In genomic region chr11:70645537-70645936, GRCh38 we compare ENCODE assay signal across 35 cellular contexts.
"Had no signal": no experiment of that assay in that cellular context is flagged by ENCODE, and none has a peak within 500 bp of the region (broad histone marks: within the 10 kb centered on the region; RNA-seq: fewer than 3 reads in every experiment).

No MANE protein-coding gene starts in this region.

- H3K36me3 ChIP-seq: ascending aorta, brain microvascular endothelial cell, esophagus muscularis mucosa, gastrocnemius medialis, heart left ventricle, WERI-Rb-1 had no signal

- ATAC-seq: activated CD4-positive, alpha-beta T cell treated with anti-CD3 and anti-CD28 coated beads for 36 hours; activated CD8-positive, alpha-beta memory T cell treated with anti-CD3 and anti-CD28 coated beads, Interleukin-2, amount 10 ng/mL, durations not matched to agents 7 days and 5 days; activated CD8-positive, alpha-beta T cell treated with anti-CD3 and anti-CD28 coated beads, Interleukin-2, amount 10 ng/mL, durations not matched to agents 7 days and 5 days; activated naive CD4-positive, alpha-beta T cell treated with anti-CD3 and anti-CD28 coated beads, Interleukin-2, amount 50 U/mL, for 72 hours; activated T-cell treated with anti-CD3 and anti-CD28 coated beads, Interleukin-2, amount 50 U/mL, for 72 hours; foreskin keratinocyte; gastrocnemius medialis; heart left ventricle; T-helper 17 cell had no signal

- FAIRE-seq: bronchial epithelial cell had no signal

- H3K36me3 Mint-ChIP-seq: activated CD4-positive, alpha-beta memory T cell treated with anti-CD3 and anti-CD28 coated beads for 36 hours; activated CD8-positive, alpha-beta memory T cell treated with anti-CD3 and anti-CD28 coated beads, Interleukin-2, amount 10 ng/mL, durations not matched to agents 7 days and 5 days; activated naive CD4-positive, alpha-beta T cell treated with anti-CD3 and anti-CD28 coated beads, Interleukin-2, amount 10 ng/mL, durations not matched to agents 7 days and 5 days; activated naive CD4-positive, alpha-beta T cell treated with anti-CD3 and anti-CD28 coated beads, Interleukin-2, amount 50 U/mL, for 72 hours; activated naive CD8-positive, alpha-beta T cell treated with anti-CD3 and anti-CD28 coated beads, Interleukin-2, amount 10 ng/mL, durations not matched to agents 7 days and 5 days had no signal

- H3K27me3 Mint-ChIP-seq: activated CD4-positive, alpha-beta T cell treated with anti-CD3 and anti-CD28 coated beads, Interleukin-2, amount 10 ng/mL, durations not matched to agents 24 days and 14 days had no signal

- H3K4me1 Mint-ChIP-seq: activated CD4-positive, alpha-beta T cell treated with anti-CD3 and anti-CD28 coated beads for 36 hours; activated CD4-positive, alpha-beta T cell treated with anti-CD3 and anti-CD28 coated beads, Interleukin-2, amount 10 ng/mL, durations not matched to agents 24 days and 14 days; activated CD8-positive, alpha-beta memory T cell treated with anti-CD3 and anti-CD28 coated beads, Interleukin-2, amount 10 ng/mL, durations not matched to agents 7 days and 5 days; activated naive CD4-positive, alpha-beta T cell treated with anti-CD3 and anti-CD28 coated beads, Interleukin-2, amount 10 ng/mL, durations not matched to agents 7 days and 5 days; activated naive CD8-positive, alpha-beta T cell treated with anti-CD3 and anti-CD28 coated beads, Interleukin-2, amount 10 ng/mL, durations not matched to agents 7 days and 5 days; central memory CD8-positive, alpha-beta T cell; T-helper 17 cell had no signal

- H3K27me3 ChIP-seq: ascending aorta, brain microvascular endothelial cell, dorsolateral prefrontal cortex, foreskin keratinocyte had no signal

- H3K4me3 ChIP-seq: ascending aorta, coronary artery, dorsolateral prefrontal cortex, esophagus muscularis mucosa, gastrocnemius medialis, heart left ventricle had no signal

- H3K4me3 Mint-ChIP-seq: activated CD4-positive, alpha-beta memory T cell treated with anti-CD3 and anti-CD28 coated beads for 36 hours; activated CD4-positive, alpha-beta T cell treated with anti-CD3 and anti-CD28 coated beads for 36 hours; activated CD4-positive, alpha-beta T cell treated with anti-CD3 and anti-CD28 coated beads, Interleukin-2, amount 10 ng/mL, durations not matched to agents 24 days and 14 days; activated CD8-positive, alpha-beta memory T cell treated with anti-CD3 and anti-CD28 coated beads, Interleukin-2, amount 10 ng/mL, durations not matched to agents 7 days and 5 days; activated CD8-positive, alpha-beta T cell treated with anti-CD3 and anti-CD28 coated beads, Interleukin-2, amount 10 ng/mL, durations not matched to agents 7 days and 5 days; activated naive CD4-positive, alpha-beta T cell treated with anti-CD3 and anti-CD28 coated beads, Interleukin-2, amount 10 ng/mL, durations not matched to agents 7 days and 5 days; activated naive CD8-positive, alpha-beta T cell treated with anti-CD3 and anti-CD28 coated beads, Interleukin-2, amount 10 ng/mL, durations not matched to agents 7 days and 5 days; activated T-cell treated with anti-CD3 and anti-CD28 coated beads, Interleukin-2, amount 50 U/mL, for 24 hours; activated T-cell treated with anti-CD3 and anti-CD28 coated beads, Interleukin-2, amount 50 U/mL, for 72 hours; central memory CD8-positive, alpha-beta T cell; dendritic cell treated with granulocyte-macrophage colony-stimulating factor and Interleukin-4, amounts not matched to agents 40 ng/mL and 50 ng/mL, for 4 days; endodermal cell; T-helper 17 cell; T-helper 2 cell treated with Interferon-gamma antibody and Interleukin-4, amounts not matched to agents 5 μg/mL and 100 μg/mL, for 36 hours had no signal

- H3K9me3 Mint-ChIP-seq: activated CD4-positive, alpha-beta T cell treated with anti-CD3 and anti-CD28 coated beads, Interleukin-2, amount 10 ng/mL, durations not matched to agents 24 days and 14 days; activated naive CD4-positive, alpha-beta T cell treated with anti-CD3 and anti-CD28 coated beads, Interleukin-2, amount 50 U/mL, for 72 hours; activated T-cell treated with anti-CD3 and anti-CD28 coated beads, Interleukin-2, amount 50 U/mL, for 24 hours; activated T-cell treated with anti-CD3 and anti-CD28 coated beads, Interleukin-2, amount 50 U/mL, for 72 hours; central memory CD8-positive, alpha-beta T cell; dendritic cell treated with granulocyte-macrophage colony-stimulating factor and Interleukin-4, amounts not matched to agents 40 ng/mL and 50 ng/mL, for 4 days; endodermal cell; T-helper 2 cell treated with Interferon-gamma antibody and Interleukin-4, amounts not matched to agents 5 μg/mL and 100 μg/mL, for 36 hours had no signal

- H3K4me1 ChIP-seq: ascending aorta, esophagus muscularis mucosa, foreskin keratinocyte, gastrocnemius medialis, heart left ventricle had no signal

- H3K27ac Mint-ChIP-seq: activated CD4-positive, alpha-beta memory T cell treated with anti-CD3 and anti-CD28 coated beads for 36 hours; activated CD4-positive, alpha-beta T cell treated with anti-CD3 and anti-CD28 coated beads for 36 hours; activated CD4-positive, alpha-beta T cell treated with anti-CD3 and anti-CD28 coated beads, Interleukin-2, amount 10 ng/mL, durations not matched to agents 24 days and 14 days; activated CD8-positive, alpha-beta memory T cell treated with anti-CD3 and anti-CD28 coated beads, Interleukin-2, amount 10 ng/mL, durations not matched to agents 7 days and 5 days; activated CD8-positive, alpha-beta T cell treated with anti-CD3 and anti-CD28 coated beads, Interleukin-2, amount 10 ng/mL, durations not matched to agents 7 days and 5 days; activated naive CD4-positive, alpha-beta T cell treated with anti-CD3 and anti-CD28 coated beads, Interleukin-2, amount 10 ng/mL, durations not matched to agents 7 days and 5 days; activated naive CD4-positive, alpha-beta T cell treated with anti-CD3 and anti-CD28 coated beads, Interleukin-2, amount 50 U/mL, for 72 hours; activated naive CD8-positive, alpha-beta T cell treated with anti-CD3 and anti-CD28 coated beads, Interleukin-2, amount 10 ng/mL, durations not matched to agents 7 days and 5 days; activated T-cell treated with anti-CD3 and anti-CD28 coated beads, Interleukin-2, amount 50 U/mL, for 24 hours; activated T-cell treated with anti-CD3 and anti-CD28 coated beads, Interleukin-2, amount 50 U/mL, for 72 hours; dendritic cell treated with granulocyte-macrophage colony-stimulating factor and Interleukin-4, amounts not matched to agents 40 ng/mL and 50 ng/mL, for 4 days; T-helper 17 cell; T-helper 2 cell treated with Interferon-gamma antibody and Interleukin-4, amounts not matched to agents 5 μg/mL and 100 μg/mL, for 36 hours had no signal

- H3K27ac ChIP-seq: ascending aorta, brain microvascular endothelial cell, coronary artery, esophagus muscularis mucosa, foreskin keratinocyte, gastrocnemius medialis, heart left ventricle, WERI-Rb-1 had no signal

- H3K9me3 ChIP-seq: ascending aorta, esophagus muscularis mucosa, gastrocnemius medialis, heart left ventricle had no signal

- DNase-seq: activated CD4-positive, alpha-beta memory T cell treated with anti-CD3 and anti-CD28 coated beads for 36 hours; activated CD4-positive, alpha-beta T cell treated with anti-CD3 and anti-CD28 coated beads for 36 hours; activated CD4-positive, alpha-beta T cell treated with anti-CD3 and anti-CD28 coated beads, Interleukin-2, amount 10 ng/mL, durations not matched to agents 24 days and 14 days; activated CD4-positive, CD25-positive, alpha-beta regulatory T cell; activated CD4-positive, CD25-positive, alpha-beta regulatory T cell treated with anti-CD3 and anti-CD28 coated beads, Interleukin-2, amount 50 U/mL, for 72 hours; activated CD8-positive, alpha-beta memory T cell treated with anti-CD3 and anti-CD28 coated beads, Interleukin-2, amount 10 ng/mL, durations not matched to agents 7 days and 5 days; activated CD8-positive, alpha-beta memory T cell treated with anti-CD3 and anti-CD28 coated beads, Interleukin-2, amount 50 U/mL, for 4 hours; activated CD8-positive, alpha-beta T cell treated with anti-CD3 and anti-CD28 coated beads, Interleukin-2, amount 10 ng/mL, durations not matched to agents 7 days and 5 days; activated gamma-delta T cell; activated naive CD4-positive, alpha-beta T cell; activated naive CD4-positive, alpha-beta T cell treated with anti-CD3 and anti-CD28 coated beads, Interleukin-2, amount 10 ng/mL, durations not matched to agents 7 days and 5 days; activated naive CD8-positive, alpha-beta T cell treated with anti-CD3 and anti-CD28 coated beads, Interleukin-2, amount 10 ng/mL, durations not matched to agents 7 days and 5 days; activated T-cell treated with anti-CD3 and anti-CD28 coated beads, Interleukin-2, amount 50 U/mL, for 24 hours; activated T-cell treated with anti-CD3 and anti-CD28 coated beads, Interleukin-2, amount 50 U/mL, for 72 hours; brain microvascular endothelial cell; dorsolateral prefrontal cortex; effector memory CD4-positive, alpha-beta T cell; endodermal cell; erythroblast; foreskin keratinocyte; gastrocnemius medialis; glutamatergic neuron; heart left ventricle; T-helper 1 cell; T-helper 17 cell; T1000; WERI-Rb-1 had no signal
